In genomic region chr14:56299306-56299984, GRCh38 we compare ENCODE assay signal across 17 cellular contexts.
DNase-seq lines count a peak whose midpoint lies in the region; ATAC-seq and TF ChIP-seq lines count a peak whose summit lies in the region.
"Had no signal": no experiment of that assay in that cellular context is flagged by ENCODE, and none has a peak within 500 bp of the region (broad histone marks: within the 10 kb centered on the region; RNA-seq: fewer than 3 reads in every experiment).

No MANE protein-coding gene starts in this region.

- ATAC-seq in SK-N-SH treated with all-trans-retinoic acid at 6 μM for 48 hours (no peak), HG02763 (IDR thresholded peaks at IDR 0.05; ENCODE audit: unreplicated experiment) (no peak), lower lobe of right lung (no peak)
- ATAC-seq: Panc1 had no signal

- 82% methylated on average over 9 of the region's 9 CpGs for WGBS in urinary bladder

- DNase-seq in LHCN-M2 (ENCODE audit: low read depth): peak; percentile 3
- no peak for DNase-seq in coronary artery (ENCODE audit: low spot score)
- DNase-seq in kidney tubule cell (ENCODE audit: low spot score): peak; percentile 4
- DNase-seq in lower lobe of right lung: no peak
- DNase-seq: ACHN; BE2C; Calu3; CD4-positive, alpha-beta T cell; KBM-7; NCI-H1092; NCI-H146; NCI-H2081; NCI-H510A had no signal

- H3K4me1 ChIP-seq in urinary bladder (ENCODE audit: insufficient read depth): no peaks in the 10 kb centered on the region
- no peaks in the 10 kb centered on the region for H3K4me1 ChIP-seq in lower lobe of right lung
- H3K4me1 ChIP-seq: BE2C had no signal

- no peaks in the 10 kb centered on the region for H3K9me3 ChIP-seq in lower lobe of right lung
- H3K9me3 ChIP-seq: BE2C had no signal

- H3K27me3 ChIP-seq in lower lobe of right lung (ENCODE audit: low read depth): no peaks in the 10 kb centered on the region

- H3K27ac ChIP-seq in coronary artery (peak overlapping the region; percentile 1 to 9), urinary bladder (ENCODE audit: low read depth) (peak overlapping the region; percentile 2), lower lobe of right lung (no peak overlapping the region)

- TF ChIP-seq CTCF in coronary artery (IDR thresholded peaks at IDR 0.05): no peak
- no peak for TF ChIP-seq CTCF in lower lobe of right lung (IDR thresholded peaks at IDR 0.05)

- intact Hi-C loops in lower lobe of right lung (cut with DNase I): no loop called here

- H3K36me3 ChIP-seq in urinary bladder (ENCODE audit: insufficient read depth) (no peaks in the 10 kb centered on the region), lower lobe of right lung (peaks cover 19% of the 10 kb centered on the region)
- H3K36me3 ChIP-seq: BE2C had no signal

- H3K4me3 ChIP-seq in coronary artery (no peak overlapping the region), urinary bladder (ENCODE audit: low read depth, low read length) (no peak overlapping the region), lower lobe of right lung (no peak overlapping the region)

TF ChIP-seq in SK-N-SH treated with all-trans-retinoic acid at 6 μM for 48 hours, 23 proteins besides CTCF, POLR2A, EP300 and RAD21:
- TF ChIP-seq PPARA (CRISPR knock-in tag; IDR thresholded peaks at IDR 0.05; ENCODE audit: borderline replicate concordance) (no peak), ARNTL (CRISPR knock-in tag; IDR thresholded peaks at IDR 0.05; ENCODE audit: borderline replicate concordance, low read depth) (no peak), ZNF8 (CRISPR knock-in tag; IDR thresholded peaks at IDR 0.05) (no peak), ESRRG (CRISPR knock-in tag; IDR thresholded peaks at IDR 0.05) (no peak), ZNF565 (CRISPR knock-in tag; conservative IDR thresholded peaks at IDR 0.05; ENCODE audit: low read depth) (no peak), TCF4 (CRISPR knock-in tag; IDR thresholded peaks at IDR 0.05; ENCODE audit: borderline replicate concordance) (no peak), OSR1 (CRISPR knock-in tag; IDR thresholded peaks at IDR 0.05) (no peak), ZFP30 (CRISPR knock-in tag; IDR thresholded peaks at IDR 0.05) (no peak), TOX (CRISPR knock-in tag; IDR thresholded peaks at IDR 0.05; ENCODE audit: borderline replicate concordance) (no peak)
- TF ChIP-seq, protein P1, sequence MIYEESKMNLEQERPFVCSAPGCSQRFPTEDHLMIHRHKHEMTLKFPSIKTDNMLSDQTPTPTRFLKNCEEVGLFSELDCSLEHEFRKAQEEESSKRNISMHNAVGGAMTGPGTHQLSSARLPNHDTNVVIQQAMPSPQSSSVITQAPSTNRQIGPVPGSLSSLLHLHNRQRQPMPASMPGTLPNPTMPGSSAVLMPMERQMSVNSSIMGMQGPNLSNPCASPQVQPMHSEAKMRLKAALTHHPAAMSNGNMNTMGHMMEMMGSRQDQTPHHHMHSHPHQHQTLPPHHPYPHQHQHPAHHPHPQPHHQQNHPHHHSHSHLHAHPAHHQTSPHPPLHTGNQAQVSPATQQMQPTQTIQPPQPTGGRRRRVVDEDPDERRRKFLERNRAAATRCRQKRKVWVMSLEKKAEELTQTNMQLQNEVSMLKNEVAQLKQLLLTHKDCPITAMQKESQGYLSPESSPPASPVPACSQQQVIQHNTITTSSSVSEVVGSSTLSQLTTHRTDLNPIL (CRISPR knock-in tag; IDR thresholded peaks at IDR 0.05; ENCODE audit: low read depth): no peak

Comparison
In these comparisons a context has a peak if more than half of its experiments do, and no peak if none do; other contexts are left out.
1. DNase-seq: peak in LHCN-M2 (single experiment) and kidney tubule cell (single experiment); none in coronary artery (single experiment) and lower lobe of right lung (single experiment).